Comparison of ENCODE assay signal across 20 cellular contexts in genomic region chr1:43214465-43215444, GRCh38. TPM values are rescaled to one million over a fixed set of nuclear protein-coding genes. Genes with fewer than 3 reads are reported as not detected.
"Had no signal": no experiment of that assay in that cellular context is flagged by ENCODE, and none has a peak within 500 bp of the region (broad histone marks: within the 10 kb centered on the region; RNA-seq: fewer than 3 reads in every experiment).

No MANE protein-coding gene starts in this region.

- H3K27ac Mint-ChIP-seq: activated CD4-positive, alpha-beta T cell treated with anti-CD3 and anti-CD28 coated beads, Interleukin-2, amount 10 ng/mL, durations not matched to agents 24 days and 14 days; activated CD8-positive, alpha-beta T cell treated with anti-CD3 and anti-CD28 coated beads, Interleukin-2, amount 10 ng/mL, durations not matched to agents 7 days and 5 days; activated naive CD8-positive, alpha-beta T cell treated with anti-CD3 and anti-CD28 coated beads, Interleukin-2, amount 10 ng/mL, durations not matched to agents 7 days and 5 days; endodermal cell; mesothelial cell of epicardium; stimulated activated naive CD8-positive, alpha-beta T cell treated with anti-CD3 and anti-CD28 coated beads, Interleukin-15, amount 100 ng/mL, for 72 hours; T-helper 2 cell treated with Interferon-gamma antibody and Interleukin-4, amounts not matched to agents 5 μg/mL and 100 μg/mL, for 36 hours had no signal

- H3K27me3 ChIP-seq: ovary, upper lobe of right lung had no signal

- H3K27ac ChIP-seq: lower lobe of right lung, ovary, thoracic aorta, upper lobe of right lung had no signal

- H3K9me3 Mint-ChIP-seq: activated CD4-positive, alpha-beta T cell treated with anti-CD3 and anti-CD28 coated beads, Interleukin-2, amount 10 ng/mL, durations not matched to agents 24 days and 14 days; activated naive CD8-positive, alpha-beta T cell treated with anti-CD3 and anti-CD28 coated beads, Interleukin-2, amount 10 ng/mL, durations not matched to agents 7 days and 5 days; endodermal cell; stimulated activated naive CD8-positive, alpha-beta T cell treated with anti-CD3 and anti-CD28 coated beads, Interleukin-15, amount 100 ng/mL, for 72 hours; T-helper 2 cell treated with Interferon-gamma antibody and Interleukin-4, amounts not matched to agents 5 μg/mL and 100 μg/mL, for 36 hours had no signal

- H3K4me3 Mint-ChIP-seq: activated CD4-positive, alpha-beta T cell treated with anti-CD3 and anti-CD28 coated beads, Interleukin-2, amount 10 ng/mL, durations not matched to agents 24 days and 14 days; activated CD8-positive, alpha-beta T cell treated with anti-CD3 and anti-CD28 coated beads, Interleukin-2, amount 10 ng/mL, durations not matched to agents 7 days and 5 days; activated naive CD8-positive, alpha-beta T cell treated with anti-CD3 and anti-CD28 coated beads, Interleukin-2, amount 10 ng/mL, durations not matched to agents 7 days and 5 days; endodermal cell; mesothelial cell of epicardium; stimulated activated naive CD8-positive, alpha-beta T cell treated with anti-CD3 and anti-CD28 coated beads, Interleukin-15, amount 100 ng/mL, for 72 hours; T-helper 2 cell treated with Interferon-gamma antibody and Interleukin-4, amounts not matched to agents 5 μg/mL and 100 μg/mL, for 36 hours had no signal

- H3K36me3 ChIP-seq: lower lobe of right lung, ovary, thoracic aorta, upper lobe of right lung had no signal

- H3K36me3 Mint-ChIP-seq: activated naive CD8-positive, alpha-beta T cell treated with anti-CD3 and anti-CD28 coated beads, Interleukin-2, amount 10 ng/mL, durations not matched to agents 7 days and 5 days had no signal

- H3K4me1 ChIP-seq: upper lobe of right lung had no signal

- DNase-seq: activated CD4-positive, alpha-beta T cell treated with anti-CD3 and anti-CD28 coated beads, Interleukin-2, amount 10 ng/mL, durations not matched to agents 24 days and 14 days; activated CD4-positive, CD25-positive, alpha-beta regulatory T cell; activated CD8-positive, alpha-beta T cell treated with anti-CD3 and anti-CD28 coated beads, Interleukin-2, amount 10 ng/mL, durations not matched to agents 7 days and 5 days; activated gamma-delta T cell treated with Interleukin-2 at 50 U/mL for 16 hours; activated naive CD8-positive, alpha-beta T cell treated with anti-CD3 and anti-CD28 coated beads, Interleukin-2, amount 10 ng/mL, durations not matched to agents 7 days and 5 days; anterior cingulate cortex; endodermal cell; foreskin melanocyte; left cardiac atrium; lower lobe of right lung; ovary; stimulated activated naive CD8-positive, alpha-beta T cell treated with anti-CD3 and anti-CD28 coated beads, Interleukin-15, amount 100 ng/mL, for 72 hours; upper lobe of right lung had no signal

- H3K4me3 ChIP-seq: lower lobe of right lung, ovary, thoracic aorta, upper lobe of right lung had no signal

- H3K4me1 Mint-ChIP-seq: activated CD4-positive, alpha-beta T cell treated with anti-CD3 and anti-CD28 coated beads, Interleukin-2, amount 10 ng/mL, durations not matched to agents 24 days and 14 days; activated naive CD8-positive, alpha-beta T cell treated with anti-CD3 and anti-CD28 coated beads, Interleukin-2, amount 10 ng/mL, durations not matched to agents 7 days and 5 days; endodermal cell; mesothelial cell of epicardium; stimulated activated naive CD8-positive, alpha-beta T cell treated with anti-CD3 and anti-CD28 coated beads, Interleukin-15, amount 100 ng/mL, for 72 hours had no signal

- H3K9me3 ChIP-seq: lower lobe of right lung, ovary, thoracic aorta, upper lobe of right lung had no signal

- ATAC-seq: activated CD8-positive, alpha-beta T cell treated with anti-CD3 and anti-CD28 coated beads, Interleukin-2, amount 10 ng/mL, durations not matched to agents 7 days and 5 days; left cardiac atrium; lower lobe of right lung; sciatic nerve; stimulated activated naive CD8-positive, alpha-beta T cell treated with anti-CD3 and anti-CD28 coated beads, Interleukin-15, amount 100 ng/mL, for 72 hours; upper lobe of right lung had no signal

- H3K27me3 Mint-ChIP-seq: stimulated activated naive CD8-positive, alpha-beta T cell treated with anti-CD3 and anti-CD28 coated beads, Interleukin-15, amount 100 ng/mL, for 72 hours had no signal

RNA-seq across cellular contexts. Expression of gene CFAP57, which starts 42.6 kb away (rescaled TPM):
- total RNA-seq: activated CD8-positive, alpha-beta T cell treated with anti-CD3 and anti-CD28 coated beads, Interleukin-2, amount 10 ng/mL, durations not matched to agents 7 days and 5 days; activated naive CD8-positive, alpha-beta T cell treated with anti-CD3 and anti-CD28 coated beads, Interleukin-2, amount 10 ng/mL, durations not matched to agents 7 days and 5 days had no signal

RNA-seq across cellular contexts. Expression of gene TMEM125, which starts 55.0 kb away (rescaled TPM):
- total RNA-seq: activated CD4-positive, alpha-beta T cell treated with anti-CD3 and anti-CD28 coated beads, Interleukin-2, amount 10 ng/mL, durations not matched to agents 24 days and 14 days; activated CD8-positive, alpha-beta T cell treated with anti-CD3 and anti-CD28 coated beads, Interleukin-2, amount 10 ng/mL, durations not matched to agents 7 days and 5 days; activated naive CD8-positive, alpha-beta T cell treated with anti-CD3 and anti-CD28 coated beads, Interleukin-2, amount 10 ng/mL, durations not matched to agents 7 days and 5 days; dermis microvascular lymphatic vessel endothelial cell; pulmonary artery endothelial cell had no signal
- polyA plus RNA-seq: neural cell had no signal
